Comparison of ENCODE assay signal across 9 cellular contexts in the genomic region with DNA sequence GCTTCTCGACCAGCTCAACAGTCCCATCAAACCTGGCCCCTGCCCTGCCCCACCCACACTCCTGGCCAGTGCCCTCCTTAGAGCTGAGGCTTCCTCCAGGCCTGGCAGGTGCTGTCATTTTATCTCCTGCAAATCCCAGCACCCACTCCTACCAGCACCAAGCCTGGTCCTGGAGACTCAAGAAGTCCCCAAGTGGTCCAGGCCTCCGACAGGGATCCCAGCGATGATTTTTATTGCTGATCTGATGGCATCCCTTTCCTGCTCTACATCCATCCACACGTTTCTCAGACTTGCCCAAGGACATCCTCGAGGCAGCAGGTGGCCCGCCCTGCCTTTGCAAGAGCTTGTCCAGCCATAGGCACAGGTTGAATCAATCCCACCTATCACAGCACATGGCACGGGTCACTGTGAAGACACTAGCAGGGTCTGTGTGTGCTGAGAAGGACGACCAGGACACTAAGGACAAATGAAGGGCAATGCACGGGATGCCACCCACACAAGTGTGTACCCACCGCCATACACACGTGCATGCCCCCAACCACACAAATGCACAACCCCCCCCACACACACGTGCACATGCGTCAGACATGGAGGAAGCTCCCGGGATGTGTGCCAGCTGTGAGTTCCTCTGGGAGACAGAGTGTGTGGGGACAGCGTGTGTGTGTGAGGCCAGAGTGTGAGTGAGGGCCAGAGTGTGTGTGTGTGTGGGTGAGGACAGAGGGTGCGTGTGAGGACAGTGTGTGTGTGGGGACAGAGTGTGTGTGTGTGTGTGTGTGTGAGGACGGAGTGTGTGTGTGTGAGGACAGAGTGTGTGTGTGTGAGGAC.
DNase-seq lines count a peak whose midpoint lies in the region; ATAC-seq and TF ChIP-seq lines count a peak whose summit lies in the region.
"Had no signal": no experiment of that assay in that cellular context is flagged by ENCODE, and none has a peak within 500 bp of the region (broad histone marks: within the 10 kb centered on the region; RNA-seq: fewer than 3 reads in every experiment).

No MANE protein-coding gene starts in this region.

- H4K20me1 ChIP-seq in SK-N-SH (ENCODE audit: insufficient read depth), result peaks cover 77% of the 10 kb centered on the region

- H3K4me3 ChIP-seq in SK-N-SH (ENCODE audit: low read depth in 2 of 2, low read length in 1 of 2), result no peak overlapping the region
- H3K4me3 ChIP-seq in lower lobe of right lung, result no peak overlapping the region
- H3K4me3 ChIP-seq in tibial artery, result no peak overlapping the region

- TF ChIP-seq RAD21 in SK-N-SH (IDR thresholded peaks at IDR 0.05; ENCODE audit: low read length), result no peak

- peaks cover 5% of the 10 kb centered on the region for H3F3A ChIP-seq in SK-N-SH (replicated peaks; ENCODE audit: insufficient read depth)

- peaks cover 0 to 17% of the 10 kb centered on the region in 2 experiments; a peak in 1 of 4 replicates for H3K4me1 ChIP-seq in SK-N-SH (ENCODE audit: control insufficient read depth in 1 of 2, insufficient read depth in 2 of 2, low read depth in 1 of 2, low read length in 1 of 2)
- peaks cover 14% of the 10 kb centered on the region for H3K4me1 ChIP-seq in lower lobe of right lung
- H3K4me1 ChIP-seq in tibial artery, result peaks cover 0 to 42% (median 14%) of the 10 kb centered on the region in 4 donors

- H3K4me2 ChIP-seq in SK-N-SH, result no peak overlapping the region

- H3K36me3 ChIP-seq in SK-N-SH (replicated peaks in 1 of 2; ENCODE audit: control insufficient read depth in 1 of 2, insufficient read depth in 2 of 2, low read length in 1 of 2) (peaks cover 0 to 1% of the 10 kb centered on the region in 2 experiments), lower lobe of right lung (no peaks in the 10 kb centered on the region), tibial artery (peaks cover 0 to 17% (median 4%) of the 10 kb centered on the region in 3 donors)

- no peak for TF ChIP-seq EP300 in SK-N-SH (IDR thresholded peaks at IDR 0.05; ENCODE audit: borderline replicate concordance in 1 of 2, low read depth in 1 of 2, low read length in 1 of 2)

- H3K9me2 ChIP-seq in SK-N-SH, result no peaks in the 10 kb centered on the region

- WGBS in SK-N-SH (ENCODE audit: low lambda C conversion rate), result 88% methylated on average over 11 of the region's 17 CpGs

- ATAC-seq in SK-N-SH treated with all-trans-retinoic acid at 6 μM for 48 hours (no peak; the same call in 2 of the 3 replicates), lower lobe of right lung (peak in 1 of 2 donors; percentile 47), GM18498 (IDR thresholded peaks at IDR 0.05; ENCODE audit: unreplicated experiment) (no peak)

- intact Hi-C loops in lower lobe of right lung (cut with DNase I), result no loop called here
- intact Hi-C loops in tibial artery (cut with DNase I; ENCODE audit: low total_unique reads), result no loop called here

- DNase-seq in SK-N-SH (peak; percentile 41), lower lobe of right lung (peak; percentile 65), tibial artery (peak; percentile 59 to 79), NCI-H1105 treated with DMSO at 0.1 percent for 48 hours (lab: John Stamatoyannopoulos, UW) (no peak)
- DNase-seq in activated CD4-positive, alpha-beta T cell treated with anti-CD3 and anti-CD28 coated beads, Interleukin-2, amount 50 U/mL, for 4 hours, result no peak
- DNase-seq: amniotic stem cell had no signal

- POLR2A ChIA-PET in SK-N-SH (lab: Yijun Ruan, JAX), result no interaction called here

- peaks cover 79% of the 10 kb centered on the region for H3K79me2 ChIP-seq in SK-N-SH (ENCODE audit: insufficient read depth)

- H3K9ac ChIP-seq in SK-N-SH, result no peak overlapping the region

- H3K27me3 ChIP-seq in SK-N-SH (ENCODE audit: insufficient read depth), result no peaks in the 10 kb centered on the region
- no peaks in the 10 kb centered on the region for H3K27me3 ChIP-seq in lower lobe of right lung (ENCODE audit: low read depth)
- H3K27me3 ChIP-seq in tibial artery, result no peaks in the 10 kb centered on the region

- H3K27ac ChIP-seq in SK-N-SH (ENCODE audit: low read depth in 2 of 2, low read length in 1 of 2), result no peak overlapping the region
- H3K27ac ChIP-seq in cingulate gyrus (ENCODE audit: low read depth, low read length), result peak overlapping the region; percentile 33
- peak overlapping the region; percentile 48 for H3K27ac ChIP-seq in lower lobe of right lung
- H3K27ac ChIP-seq in tibial artery, result no peak overlapping the region

- TF ChIP-seq CTCF in SK-N-SH (IDR thresholded peaks at IDR 0.05), result no peak
- TF ChIP-seq CTCF in lower lobe of right lung (IDR thresholded peaks at IDR 0.05), result no peak
- no peak for TF ChIP-seq CTCF in tibial artery (IDR thresholded peaks at IDR 0.05)

- H2AFZ ChIP-seq in SK-N-SH (ENCODE audit: low read depth), result no peak overlapping the region

- CTCF ChIA-PET in SK-N-SH (lab: Yijun Ruan, JAX), result no interaction called here

- no peaks in the 10 kb centered on the region for H3K9me3 ChIP-seq in SK-N-SH
- H3K9me3 ChIP-seq in lower lobe of right lung, result no peaks in the 10 kb centered on the region
- no peaks in the 10 kb centered on the region for H3K9me3 ChIP-seq in tibial artery

TF ChIP-seq in SK-N-SH, 30 proteins besides CTCF, POLR2A, EP300 and RAD21 (continues in another document):
- TF ChIP-seq MEF2A (IDR thresholded peaks at IDR 0.05; ENCODE audit: borderline replicate concordance, low read depth) (no peak), CHD2 (IDR thresholded peaks at IDR 0.05; ENCODE audit: low read length, partially characterized antibody) (no peak), ELF1 (IDR thresholded peaks at IDR 0.05) (no peak), GABPA (IDR thresholded peaks at IDR 0.05; ENCODE audit: low read depth) (no peak)
- TF ChIP-seq, protein P1, sequence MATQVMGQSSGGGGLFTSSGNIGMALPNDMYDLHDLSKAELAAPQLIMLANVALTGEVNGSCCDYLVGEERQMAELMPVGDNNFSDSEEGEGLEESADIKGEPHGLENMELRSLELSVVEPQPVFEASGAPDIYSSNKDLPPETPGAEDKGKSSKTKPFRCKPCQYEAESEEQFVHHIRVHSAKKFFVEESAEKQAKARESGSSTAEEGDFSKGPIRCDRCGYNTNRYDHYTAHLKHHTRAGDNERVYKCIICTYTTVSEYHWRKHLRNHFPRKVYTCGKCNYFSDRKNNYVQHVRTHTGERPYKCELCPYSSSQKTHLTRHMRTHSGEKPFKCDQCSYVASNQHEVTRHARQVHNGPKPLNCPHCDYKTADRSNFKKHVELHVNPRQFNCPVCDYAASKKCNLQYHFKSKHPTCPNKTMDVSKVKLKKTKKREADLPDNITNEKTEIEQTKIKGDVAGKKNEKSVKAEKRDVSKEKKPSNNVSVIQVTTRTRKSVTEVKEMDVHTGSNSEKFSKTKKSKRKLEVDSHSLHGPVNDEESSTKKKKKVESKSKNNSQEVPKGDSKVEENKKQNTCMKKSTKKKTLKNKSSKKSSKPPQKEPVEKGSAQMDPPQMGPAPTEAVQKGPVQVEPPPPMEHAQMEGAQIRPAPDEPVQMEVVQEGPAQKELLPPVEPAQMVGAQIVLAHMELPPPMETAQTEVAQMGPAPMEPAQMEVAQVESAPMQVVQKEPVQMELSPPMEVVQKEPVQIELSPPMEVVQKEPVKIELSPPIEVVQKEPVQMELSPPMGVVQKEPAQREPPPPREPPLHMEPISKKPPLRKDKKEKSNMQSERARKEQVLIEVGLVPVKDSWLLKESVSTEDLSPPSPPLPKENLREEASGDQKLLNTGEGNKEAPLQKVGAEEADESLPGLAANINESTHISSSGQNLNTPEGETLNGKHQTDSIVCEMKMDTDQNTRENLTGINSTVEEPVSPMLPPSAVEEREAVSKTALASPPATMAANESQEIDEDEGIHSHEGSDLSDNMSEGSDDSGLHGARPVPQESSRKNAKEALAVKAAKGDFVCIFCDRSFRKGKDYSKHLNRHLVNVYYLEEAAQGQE (IDR thresholded peaks at IDR 0.05; ENCODE audit: low read depth, low read length), result no peak
- TF ChIP-seq, protein P2, sequence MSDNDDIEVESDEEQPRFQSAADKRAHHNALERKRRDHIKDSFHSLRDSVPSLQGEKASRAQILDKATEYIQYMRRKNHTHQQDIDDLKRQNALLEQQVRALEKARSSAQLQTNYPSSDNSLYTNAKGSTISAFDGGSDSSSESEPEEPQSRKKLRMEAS (IDR thresholded peaks at IDR 0.05; ENCODE audit: low read depth), result no peak

TF ChIP-seq in SK-N-SH treated with all-trans-retinoic acid at 6 μM for 48 hours, 23 proteins besides CTCF, POLR2A, EP300 and RAD21:
- TF ChIP-seq, protein P3, sequence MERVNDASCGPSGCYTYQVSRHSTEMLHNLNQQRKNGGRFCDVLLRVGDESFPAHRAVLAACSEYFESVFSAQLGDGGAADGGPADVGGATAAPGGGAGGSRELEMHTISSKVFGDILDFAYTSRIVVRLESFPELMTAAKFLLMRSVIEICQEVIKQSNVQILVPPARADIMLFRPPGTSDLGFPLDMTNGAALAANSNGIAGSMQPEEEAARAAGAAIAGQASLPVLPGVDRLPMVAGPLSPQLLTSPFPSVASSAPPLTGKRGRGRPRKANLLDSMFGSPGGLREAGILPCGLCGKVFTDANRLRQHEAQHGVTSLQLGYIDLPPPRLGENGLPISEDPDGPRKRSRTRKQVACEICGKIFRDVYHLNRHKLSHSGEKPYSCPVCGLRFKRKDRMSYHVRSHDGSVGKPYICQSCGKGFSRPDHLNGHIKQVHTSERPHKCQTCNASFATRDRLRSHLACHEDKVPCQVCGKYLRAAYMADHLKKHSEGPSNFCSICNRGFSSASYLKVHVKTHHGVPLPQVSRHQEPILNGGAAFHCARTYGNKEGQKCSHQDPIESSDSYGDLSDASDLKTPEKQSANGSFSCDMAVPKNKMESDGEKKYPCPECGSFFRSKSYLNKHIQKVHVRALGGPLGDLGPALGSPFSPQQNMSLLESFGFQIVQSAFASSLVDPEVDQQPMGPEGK (CRISPR knock-in tag; IDR thresholded peaks at IDR 0.05; ENCODE audit: borderline replicate concordance), result no peak
- TF ChIP-seq ZC3H10 (CRISPR knock-in tag; IDR thresholded peaks at IDR 0.05) (no peak), TCF4 (CRISPR knock-in tag; IDR thresholded peaks at IDR 0.05; ENCODE audit: borderline replicate concordance) (no peak)

Comparison
In these comparisons a context has a peak if more than half of its experiments do, and no peak if none do; other contexts are left out.
1. DNase-seq: peak in SK-N-SH (single experiment), lower lobe of right lung (single experiment) and tibial artery (2 of 2); none in activated CD4-positive, alpha-beta T cell treated with anti-CD3 and anti-CD28 coated beads, Interleukin-2, amount 50 U/mL, for 4 hours (0 of 2) and NCI-H1105 treated with DMSO at 0.1 percent for 48 hours (single experiment).
2. H3K27ac ChIP-seq: peak in cingulate gyrus (single experiment) and lower lobe of right lung (single experiment); none in SK-N-SH (0 of 2) and tibial artery (0 of 2).